ENCODE assay signal across 18 cellular contexts in the genomic region with DNA sequence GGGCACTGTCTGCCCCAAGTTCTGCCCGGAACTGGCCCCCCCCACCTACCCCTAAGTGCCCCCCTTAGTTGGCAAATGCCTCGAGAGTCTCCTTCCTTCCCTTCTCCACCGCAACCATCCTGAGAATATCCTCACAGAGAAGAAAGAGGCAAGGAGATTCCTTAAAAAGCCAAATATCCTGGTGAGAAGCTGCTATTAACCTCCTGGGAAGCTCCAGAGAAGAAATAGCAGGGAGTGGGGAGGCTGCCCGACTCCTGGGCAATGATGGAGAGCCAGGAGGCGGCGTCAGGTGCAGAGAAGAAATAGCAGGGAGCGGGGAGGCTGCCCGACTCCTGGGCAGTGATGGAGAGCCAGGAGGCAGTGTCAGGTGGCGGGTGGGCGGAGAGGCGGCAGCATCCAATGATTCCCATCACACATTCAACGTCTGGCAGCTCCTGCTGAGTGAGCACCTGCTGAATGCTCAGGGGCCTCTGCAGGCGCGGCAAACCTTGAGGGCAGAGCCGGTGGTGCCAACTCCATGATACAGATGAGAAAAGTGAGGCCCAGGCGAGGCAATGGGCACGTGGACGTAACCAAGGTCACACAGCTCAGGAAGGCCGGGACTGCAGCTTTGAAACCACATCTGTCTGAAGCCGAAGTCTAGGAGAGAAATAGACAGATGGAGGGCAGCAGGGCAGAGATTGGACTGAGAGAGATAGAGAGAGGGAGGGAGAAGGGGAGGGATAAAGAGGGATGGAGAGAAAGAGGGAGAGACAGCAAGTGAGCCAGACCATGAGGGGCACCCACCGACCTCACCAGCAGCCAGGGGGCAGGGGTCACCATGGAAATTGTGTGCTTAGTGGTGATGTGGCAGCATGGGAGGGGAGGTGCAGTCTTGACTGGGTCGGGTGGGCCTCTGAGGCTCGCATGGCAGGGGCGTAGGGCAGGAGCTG. TPM values are rescaled to one million over a fixed set of nuclear protein-coding genes. Genes with fewer than 3 reads are reported as not detected.
DNase-seq lines count a peak whose midpoint lies in the region; ATAC-seq and TF ChIP-seq lines count a peak whose summit lies in the region.
"Had no signal": no experiment of that assay in that cellular context is flagged by ENCODE, and none has a peak within 500 bp of the region (broad histone marks: within the 10 kb centered on the region; RNA-seq: fewer than 3 reads in every experiment).

No MANE protein-coding gene starts in this region.

- peaks cover 0 to 2% (median 0%) of the 10 kb centered on the region in 7 donors for H3K9me3 Mint-ChIP-seq in CD14-positive monocyte
- H3K9me3 Mint-ChIP-seq: activated T-cell treated with anti-CD3 and anti-CD28 coated beads, Interleukin-2, amount 50 U/mL, for 4 hours; CD8-positive, alpha-beta memory T cell; immature natural killer cell; memory B cell had no signal

- H3K4me1 Mint-ChIP-seq in CD14-positive monocyte: no peaks in the 10 kb centered on the region
- H3K4me1 Mint-ChIP-seq: CD8-positive, alpha-beta memory T cell; immature natural killer cell had no signal

- H3K27me3 Mint-ChIP-seq in CD14-positive monocyte (ENCODE audit: low read depth in 3 of 3): peaks cover 29 to 42% (median 33%) of the 10 kb centered on the region in 3 donors

- no peaks in the 10 kb centered on the region for H3K9me3 ChIP-seq in HEK293 (ENCODE audit: control insufficient read depth, insufficient read depth, low read depth, low read length)
- H3K9me3 ChIP-seq: neutrophil, tibial artery had no signal

- peak; percentile 27 for DNase-seq in Ammon's horn (ENCODE audit: low spot score)
- DNase-seq in NCI-H2171 (lab: John Stamatoyannopoulos, UW): peak; percentile 89
- peak; percentile 86 for DNase-seq in cerebellum (ENCODE audit: low spot score)
- no peak for DNase-seq in medulla oblongata (ENCODE audit: extremely low spot score)
- no peak for DNase-seq in activated effector memory CD4-positive, alpha-beta T cell treated with anti-CD3 and anti-CD28 coated beads, Interleukin-2, amount 50 U/mL, for 16 hours
- no peak for DNase-seq in CD14-positive monocyte (ENCODE audit: low spot score)
- DNase-seq: activated T-cell treated with anti-CD3 and anti-CD28 coated beads, Interleukin-2, amount 50 U/mL, for 4 hours; CD8-positive, alpha-beta memory T cell; foreskin melanocyte; immature natural killer cell; stimulated activated CD4-positive, alpha-beta T cell treated with anti-CD3 and anti-CD28 coated beads, Interleukin-4, amount 100 ng/mL, for 4 hours; tibial artery had no signal

- no peak overlapping the region for H3K27ac ChIP-seq in HEK293 (ENCODE audit: extremely low read depth, low read depth, low read length)
- H3K27ac ChIP-seq: neutrophil, SK-N-MC, tibial artery had no signal

- ATAC-seq in GM19467 (IDR thresholded peaks at IDR 0.05; ENCODE audit: unreplicated experiment): no peak
- ATAC-seq: activated T-cell treated with anti-CD3 and anti-CD28 coated beads, Interleukin-2, amount 50 U/mL, for 4 hours; sciatic nerve had no signal

- H3K36me3 Mint-ChIP-seq in CD14-positive monocyte: no peaks in the 10 kb centered on the region
- H3K36me3 Mint-ChIP-seq: CD8-positive, alpha-beta memory T cell; immature natural killer cell; memory B cell had no signal

- CTCF ChIA-PET in HEK293 (lab: Yijun Ruan, JAX): interaction anchor here (0.6 to 1.0 kb wide), 3 partner anchors 17 to 200 kb away, joined by 3 to 5 read pairs (median 3); no protein-coding TSS in a partner anchor

- peaks cover 3% of the 10 kb centered on the region; the same call in 1 of the 2 replicates for H3K4me1 ChIP-seq in HEK293 (ENCODE audit: control insufficient read depth, insufficient read depth, low read length)
- H3K4me1 ChIP-seq: tibial artery had no signal

- POLR2A ChIA-PET in HEK293 (lab: Yijun Ruan, JAX): interaction anchor here (0.6 to 0.9 kb wide), 2 partner anchors 11 to 87 kb away, joined by 3 to 5 read pairs; no protein-coding TSS in a partner anchor

- no peak overlapping the region for H3K4me3 Mint-ChIP-seq in CD14-positive monocyte
- H3K4me3 Mint-ChIP-seq: activated T-cell treated with anti-CD3 and anti-CD28 coated beads, Interleukin-2, amount 50 U/mL, for 4 hours; CD8-positive, alpha-beta memory T cell; immature natural killer cell; memory B cell had no signal

- intact Hi-C loops in CD14-positive monocyte (cut with micrococcal nuclease): no loop called here

- TF ChIP-seq CTCF in HEK293 (tag by site-specific recombination; IDR thresholded peaks at IDR 0.05) (no peak), CD14-positive monocyte (IDR thresholded peaks at IDR 0.05) (no peak)

- H3K4me3 ChIP-seq in HEK293 (ENCODE audit: low read depth, low read length): no peak overlapping the region
- H3K4me3 ChIP-seq: SK-N-MC, tibial artery had no signal

- H3K36me3 ChIP-seq in HEK293 (ENCODE audit: control insufficient read depth in 2 of 2, insufficient read depth in 1 of 2, low read length in 2 of 2): no peaks in the 10 kb centered on the region
- H3K36me3 ChIP-seq: neutrophil, tibial artery had no signal

- peak overlapping the region in 2 of 7 donors; percentile 11 to 37 for H3K27ac Mint-ChIP-seq in CD14-positive monocyte
- H3K27ac Mint-ChIP-seq: immature natural killer cell, memory B cell had no signal

TF ChIP-seq in HEK293, 187 proteins besides CTCF, POLR2A, EP300 and RAD21 (continues in another document):
- TF ChIP-seq ZNF837 (tag by site-specific recombination; IDR thresholded peaks at IDR 0.05) (no peak), SALL2 (tag by site-specific recombination; IDR thresholded peaks at IDR 0.05; ENCODE audit: borderline replicate concordance) (no peak), ZBTB17 (tag by site-specific recombination; IDR thresholded peaks at IDR 0.05) (peak; percentile 70), ZNF10 (tag by site-specific recombination; IDR thresholded peaks at IDR 0.05) (peak; percentile 84), ZNF792 (tag by site-specific recombination; IDR thresholded peaks at IDR 0.05) (no peak), ZNF24 (tag by site-specific recombination; IDR thresholded peaks at IDR 0.05) (no peak), GLIS1 (tag by site-specific recombination; IDR thresholded peaks at IDR 0.05) (peak; percentile 13; the same call in 1 of the 2 replicates), HOXC10 (CRISPR knock-in tag; IDR thresholded peaks at IDR 0.05) (no peak), KLF9 (tag by site-specific recombination; IDR thresholded peaks at IDR 0.05; ENCODE audit: low read depth) (no peak), HOXD13 (CRISPR knock-in tag; IDR thresholded peaks at IDR 0.05; ENCODE audit: borderline replicate concordance) (no peak), ZNF433 (tag by site-specific recombination; IDR thresholded peaks at IDR 0.05; ENCODE audit: low read depth) (no peak), IKZF3 (tag by site-specific recombination; IDR thresholded peaks at IDR 0.05) (no peak), ZNF843 (tag by site-specific recombination; IDR thresholded peaks at IDR 0.05) (no peak), ZNF626 (tag by site-specific recombination; IDR thresholded peaks at IDR 0.05) (no peak), ZNF221 (tag by site-specific recombination; IDR thresholded peaks at IDR 0.05; ENCODE audit: borderline replicate concordance) (no peak), ZNF555 (tag by site-specific recombination; conservative IDR thresholded peaks at IDR 0.05) (no peak), ZNF391 (tag by site-specific recombination; IDR thresholded peaks at IDR 0.05; ENCODE audit: borderline replicate concordance, low read depth) (no peak), ZNF266 (tag by site-specific recombination; IDR thresholded peaks at IDR 0.05; ENCODE audit: low read depth) (no peak), ZNF654 (tag by site-specific recombination; IDR thresholded peaks at IDR 0.05; ENCODE audit: low read depth) (no peak)
- TF ChIP-seq, protein P1, sequence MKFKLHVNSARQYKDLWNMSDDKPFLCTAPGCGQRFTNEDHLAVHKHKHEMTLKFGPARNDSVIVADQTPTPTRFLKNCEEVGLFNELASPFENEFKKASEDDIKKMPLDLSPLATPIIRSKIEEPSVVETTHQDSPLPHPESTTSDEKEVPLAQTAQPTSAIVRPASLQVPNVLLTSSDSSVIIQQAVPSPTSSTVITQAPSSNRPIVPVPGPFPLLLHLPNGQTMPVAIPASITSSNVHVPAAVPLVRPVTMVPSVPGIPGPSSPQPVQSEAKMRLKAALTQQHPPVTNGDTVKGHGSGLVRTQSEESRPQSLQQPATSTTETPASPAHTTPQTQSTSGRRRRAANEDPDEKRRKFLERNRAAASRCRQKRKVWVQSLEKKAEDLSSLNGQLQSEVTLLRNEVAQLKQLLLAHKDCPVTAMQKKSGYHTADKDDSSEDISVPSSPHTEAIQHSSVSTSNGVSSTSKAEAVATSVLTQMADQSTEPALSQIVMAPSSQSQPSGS (tag by site-specific recombination; IDR thresholded peaks at IDR 0.05; ENCODE audit: low read depth): no peak
- TF ChIP-seq, protein P2, sequence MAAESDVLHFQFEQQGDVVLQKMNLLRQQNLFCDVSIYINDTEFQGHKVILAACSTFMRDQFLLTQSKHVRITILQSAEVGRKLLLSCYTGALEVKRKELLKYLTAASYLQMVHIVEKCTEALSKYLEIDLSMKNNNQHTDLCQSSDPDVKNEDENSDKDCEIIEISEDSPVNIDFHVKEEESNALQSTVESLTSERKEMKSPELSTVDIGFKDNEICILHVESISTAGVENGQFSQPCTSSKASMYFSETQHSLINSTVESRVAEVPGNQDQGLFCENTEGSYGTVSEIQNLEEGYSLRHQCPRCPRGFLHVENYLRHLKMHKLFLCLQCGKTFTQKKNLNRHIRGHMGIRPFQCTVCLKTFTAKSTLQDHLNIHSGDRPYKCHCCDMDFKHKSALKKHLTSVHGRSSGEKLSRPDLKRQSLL (tag by site-specific recombination; IDR thresholded peaks at IDR 0.05): peak; percentile 60; the same call in 1 of the 2 replicates
- TF ChIP-seq, protein P3, sequence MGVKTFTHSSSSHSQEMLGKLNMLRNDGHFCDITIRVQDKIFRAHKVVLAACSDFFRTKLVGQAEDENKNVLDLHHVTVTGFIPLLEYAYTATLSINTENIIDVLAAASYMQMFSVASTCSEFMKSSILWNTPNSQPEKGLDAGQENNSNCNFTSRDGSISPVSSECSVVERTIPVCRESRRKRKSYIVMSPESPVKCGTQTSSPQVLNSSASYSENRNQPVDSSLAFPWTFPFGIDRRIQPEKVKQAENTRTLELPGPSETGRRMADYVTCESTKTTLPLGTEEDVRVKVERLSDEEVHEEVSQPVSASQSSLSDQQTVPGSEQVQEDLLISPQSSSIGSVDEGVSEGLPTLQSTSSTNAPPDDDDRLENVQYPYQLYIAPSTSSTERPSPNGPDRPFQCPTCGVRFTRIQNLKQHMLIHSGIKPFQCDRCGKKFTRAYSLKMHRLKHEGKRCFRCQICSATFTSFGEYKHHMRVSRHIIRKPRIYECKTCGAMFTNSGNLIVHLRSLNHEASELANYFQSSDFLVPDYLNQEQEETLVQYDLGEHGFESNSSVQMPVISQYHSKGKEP (tag by site-specific recombination; IDR thresholded peaks at IDR 0.05): no peak

RNA-seq across cellular contexts. Expression of a gene that starts 58.3 kb away (rescaled TPM):
- total RNA-seq in cerebellum: 3.9 TPM
- 10 to 100 TPM; 51.0 to 70.0 TPM for polyA plus RNA-seq in CD14-positive monocyte

Comparison
In these comparisons a context has a peak if more than half of its experiments do, and no peak if none do; other contexts are left out.
1. DNase-seq: peak in Ammon's horn (single experiment), NCI-H2171 (single experiment) and cerebellum (single experiment); none in medulla oblongata (single experiment), activated effector memory CD4-positive, alpha-beta T cell treated with anti-CD3 and anti-CD28 coated beads, Interleukin-2, amount 50 U/mL, for 16 hours (single experiment) and CD14-positive monocyte (single experiment).